ENCODE assay signal across 8 cellular contexts in the genomic region with DNA sequence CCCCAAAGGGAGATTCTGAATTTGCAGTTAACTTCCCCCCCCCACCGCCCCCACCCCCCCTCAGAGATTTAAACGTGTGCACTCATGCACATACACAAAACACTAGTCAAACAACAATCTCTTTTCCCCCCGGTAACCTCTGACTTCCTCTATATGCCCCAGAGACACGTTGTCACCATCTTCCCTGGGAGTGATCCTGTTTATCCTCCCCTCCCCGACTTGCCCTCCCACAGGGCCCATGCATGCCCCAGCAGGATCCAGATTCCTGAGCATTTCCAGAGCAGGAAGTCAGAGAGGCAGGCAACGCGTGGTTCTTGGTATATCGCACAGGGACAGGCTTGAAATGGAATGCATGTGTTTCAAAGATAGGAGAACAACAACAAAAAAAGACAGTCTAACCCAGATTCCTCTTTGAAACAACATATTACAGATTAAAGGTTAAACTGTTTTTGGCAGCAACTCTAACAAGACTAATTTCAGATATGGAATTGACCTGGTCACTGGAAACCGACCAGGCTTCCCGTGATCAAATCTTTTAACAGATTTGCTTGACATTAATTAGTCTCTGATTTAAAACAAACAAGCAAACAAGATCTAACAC. TPM values are rescaled to one million over a fixed set of nuclear protein-coding genes. Genes with fewer than 3 reads are reported as not detected.
DNase-seq lines count a peak whose midpoint lies in the region; ATAC-seq and TF ChIP-seq lines count a peak whose summit lies in the region.

No MANE protein-coding gene starts in this region.

- H3K4me3 ChIP-seq in OCI-LY3 (ENCODE audit: low read length), result peak overlapping the region; percentile 80
- H3K4me3 ChIP-seq in liver (ENCODE audit: low read depth in 1 of 3, low read length in 3 of 3), result peak overlapping the region; percentile 81 to 100 (median 98)
- H3K4me3 ChIP-seq in thymus (ENCODE audit: low read length), result peak overlapping the region; percentile 66

- H3K9me3 ChIP-seq in OCI-LY3 (ENCODE audit: insufficient read depth, low read length) (no peaks in the 10 kb centered on the region), liver (ENCODE audit: control insufficient read depth in 4 of 4, low read length in 3 of 4) (no peaks in the 10 kb centered on the region), thymus (ENCODE audit: control insufficient read depth) (peaks cover 2% of the 10 kb centered on the region)

- peak in 1 of 2 donors; percentile 25 for TF ChIP-seq RAD21 in liver (IDR thresholded peaks at IDR 0.05)

- no peak for ATAC-seq in activated CD8-positive, alpha-beta memory T cell treated with anti-CD3 and anti-CD28 coated beads, Interleukin-2, amount 10 ng/mL, durations not matched to agents 7 days and 5 days
- ATAC-seq in GM18511 (IDR thresholded peaks at IDR 0.05; ENCODE audit: unreplicated experiment), result no peak

- H3K4me2 ChIP-seq in OCI-LY3 (ENCODE audit: low read length), result peak overlapping the region; percentile 86

- DNase-seq in activated CD8-positive, alpha-beta memory T cell treated with anti-CD3 and anti-CD28 coated beads, Interleukin-2, amount 10 ng/mL, durations not matched to agents 7 days and 5 days, result no peak
- DNase-seq in activated CD8-positive, alpha-beta memory T cell treated with anti-CD3 and anti-CD28 coated beads, Interleukin-2, amount 50 U/mL, for 4 hours, result no peak
- no peak for DNase-seq in C1 segment of cervical spinal cord (lab: John Stamatoyannopoulos, UW)

- H3K27ac Mint-ChIP-seq in activated CD8-positive, alpha-beta memory T cell treated with anti-CD3 and anti-CD28 coated beads, Interleukin-2, amount 10 ng/mL, durations not matched to agents 7 days and 5 days, result peak overlapping the region; percentile 81

- H3K9ac ChIP-seq in OCI-LY3 (ENCODE audit: low read length), result peak overlapping the region; percentile 75
- H3K9ac ChIP-seq in liver (ENCODE audit: low read depth in 1 of 2, low read length in 2 of 2), result peak overlapping the region; percentile 72 to 90

- peaks cover 22% of the 10 kb centered on the region for H3K4me1 ChIP-seq in OCI-LY3 (ENCODE audit: low read length)
- peaks cover 7 to 46% (median 37%) of the 10 kb centered on the region in 4 donors for H3K4me1 ChIP-seq in liver (ENCODE audit: control insufficient read depth in 4 of 4, insufficient read depth in 4 of 4, low read length in 3 of 4)
- H3K4me1 ChIP-seq in thymus (ENCODE audit: control insufficient read depth, insufficient read depth, low read length), result peaks cover 9% of the 10 kb centered on the region

- peaks cover 12% of the 10 kb centered on the region; the same call in 1 of the 2 replicates for H4K20me1 ChIP-seq in OCI-LY3 (ENCODE audit: insufficient read depth, low read length)

- peaks cover 1% of the 10 kb centered on the region for H3K36me3 Mint-ChIP-seq in activated CD8-positive, alpha-beta memory T cell treated with anti-CD3 and anti-CD28 coated beads, Interleukin-2, amount 10 ng/mL, durations not matched to agents 7 days and 5 days

- H3K27me3 ChIP-seq in OCI-LY3 (ENCODE audit: low read depth, low read length) (no peaks in the 10 kb centered on the region), liver (ENCODE audit: control insufficient read depth in 4 of 4, insufficient read depth in 4 of 4, low read length in 3 of 4) (no peaks in the 10 kb centered on the region), thymus (ENCODE audit: control insufficient read depth, insufficient read depth) (no peaks in the 10 kb centered on the region)

- no peaks in the 10 kb centered on the region for H3K9me3 Mint-ChIP-seq in activated CD8-positive, alpha-beta memory T cell treated with anti-CD3 and anti-CD28 coated beads, Interleukin-2, amount 10 ng/mL, durations not matched to agents 7 days and 5 days (ENCODE audit: low read depth)

- no peak overlapping the region for H2AFZ ChIP-seq in OCI-LY3 (ENCODE audit: low read depth, low read length)

- H3K4me1 Mint-ChIP-seq in activated CD8-positive, alpha-beta memory T cell treated with anti-CD3 and anti-CD28 coated beads, Interleukin-2, amount 10 ng/mL, durations not matched to agents 7 days and 5 days, result peaks cover 43% of the 10 kb centered on the region

- H3K27me3 Mint-ChIP-seq in activated CD8-positive, alpha-beta memory T cell treated with anti-CD3 and anti-CD28 coated beads, Interleukin-2, amount 10 ng/mL, durations not matched to agents 7 days and 5 days, result peaks cover 5% of the 10 kb centered on the region

- H3K27ac ChIP-seq in OCI-LY3 (ENCODE audit: low read length) (no peak overlapping the region), cingulate gyrus (ENCODE audit: low read depth, low read length) (peak overlapping the region; percentile 35), liver (ENCODE audit: low read depth in 1 of 2, low read length in 2 of 2) (peak overlapping the region; percentile 98 to 99), thymus (ENCODE audit: low read depth) (peak overlapping the region; percentile 26)

- 5% methylated on average over 10 of the region's 10 CpGs for WGBS in liver
- WGBS in thymus, result 22% methylated on average over 10 of the region's 10 CpGs

- peak overlapping the region; percentile 76 for H3K4me3 Mint-ChIP-seq in activated CD8-positive, alpha-beta memory T cell treated with anti-CD3 and anti-CD28 coated beads, Interleukin-2, amount 10 ng/mL, durations not matched to agents 7 days and 5 days

- peaks cover 50% of the 10 kb centered on the region for H3K79me2 ChIP-seq in OCI-LY3 (ENCODE audit: low read length)

- no peak for TF ChIP-seq CTCF in OCI-LY3 (IDR thresholded peaks at IDR 0.05; ENCODE audit: low read depth, low read length)
- peak; percentile 3 for TF ChIP-seq CTCF in liver (IDR thresholded peaks at IDR 0.05; ENCODE audit: low read depth, low read length, missing input control)

- H3K36me3 ChIP-seq in OCI-LY3 (replicated peaks; ENCODE audit: low read depth, low read length), result no peaks in the 10 kb centered on the region
- no peaks in the 10 kb centered on the region for H3K36me3 ChIP-seq in liver (ENCODE audit: control insufficient read depth in 4 of 4, insufficient read depth in 3 of 4, low read depth in 1 of 4, low read length in 3 of 4)
- no peaks in the 10 kb centered on the region for H3K36me3 ChIP-seq in thymus (ENCODE audit: control insufficient read depth, insufficient read depth)

- CTCF ChIA-PET in activated CD8-positive, alpha-beta memory T cell treated with anti-CD3 and anti-CD28 coated beads, Interleukin-2, amount 10 ng/mL, durations not matched to agents 7 days and 5 days (lab: Charles Lee), result no interaction called here

TF ChIP-seq in liver, 16 proteins besides CTCF, POLR2A, EP300 and RAD21 (continues in another document):
- TF ChIP-seq HNF4A (conservative IDR thresholded peaks at IDR 0.05), result peak; percentile 5 to 41
- TF ChIP-seq SP1 (IDR thresholded peaks at IDR 0.05), result no peak
- TF ChIP-seq, protein P1, sequence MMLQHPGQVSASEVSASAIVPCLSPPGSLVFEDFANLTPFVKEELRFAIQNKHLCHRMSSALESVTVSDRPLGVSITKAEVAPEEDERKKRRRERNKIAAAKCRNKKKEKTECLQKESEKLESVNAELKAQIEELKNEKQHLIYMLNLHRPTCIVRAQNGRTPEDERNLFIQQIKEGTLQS (IDR thresholded peaks at IDR 0.05), result no peak
- peak; percentile 6 to 59 for TF ChIP-seq RXRA (IDR thresholded peaks at IDR 0.05)
- TF ChIP-seq TAF1 (conservative IDR thresholded peaks at IDR 0.05), result no peak
- no peak for TF ChIP-seq EGR1 (IDR thresholded peaks at IDR 0.05; ENCODE audit: low read depth in 2 of 2)
- TF ChIP-seq FOXA1 (IDR thresholded peaks at IDR 0.05), result no peak
- peak; percentile 92 for TF ChIP-seq NR2F2 (IDR thresholded peaks at IDR 0.05)
- TF ChIP-seq, protein P2, sequence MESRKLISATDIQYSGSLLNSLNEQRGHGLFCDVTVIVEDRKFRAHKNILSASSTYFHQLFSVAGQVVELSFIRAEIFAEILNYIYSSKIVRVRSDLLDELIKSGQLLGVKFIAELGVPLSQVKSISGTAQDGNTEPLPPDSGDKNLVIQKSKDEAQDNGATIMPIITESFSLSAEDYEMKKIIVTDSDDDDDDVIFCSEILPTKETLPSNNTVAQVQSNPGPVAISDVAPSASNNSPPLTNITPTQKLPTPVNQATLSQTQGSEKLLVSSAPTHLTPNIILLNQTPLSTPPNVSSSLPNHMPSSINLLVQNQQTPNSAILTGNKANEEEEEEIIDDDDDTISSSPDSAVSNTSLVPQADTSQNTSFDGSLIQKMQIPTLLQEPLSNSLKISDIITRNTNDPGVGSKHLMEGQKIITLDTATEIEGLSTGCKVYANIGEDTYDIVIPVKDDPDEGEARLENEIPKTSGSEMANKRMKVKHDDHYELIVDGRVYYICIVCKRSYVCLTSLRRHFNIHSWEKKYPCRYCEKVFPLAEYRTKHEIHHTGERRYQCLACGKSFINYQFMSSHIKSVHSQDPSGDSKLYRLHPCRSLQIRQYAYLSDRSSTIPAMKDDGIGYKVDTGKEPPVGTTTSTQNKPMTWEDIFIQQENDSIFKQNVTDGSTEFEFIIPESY (IDR thresholded peaks at IDR 0.05), result no peak
- TF ChIP-seq GABPA (IDR thresholded peaks at IDR 0.05 in 1 of 2, conservative IDR thresholded peaks at IDR 0.05 in 1 of 2), result no peak
- TF ChIP-seq JUND (IDR thresholded peaks at IDR 0.05), result no peak
- TF ChIP-seq HNF4G (IDR thresholded peaks at IDR 0.05), result no peak
- TF ChIP-seq FOXA2 (IDR thresholded peaks at IDR 0.05), result peak; percentile 10
- TF ChIP-seq, protein P3, sequence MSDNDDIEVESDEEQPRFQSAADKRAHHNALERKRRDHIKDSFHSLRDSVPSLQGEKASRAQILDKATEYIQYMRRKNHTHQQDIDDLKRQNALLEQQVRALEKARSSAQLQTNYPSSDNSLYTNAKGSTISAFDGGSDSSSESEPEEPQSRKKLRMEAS (IDR thresholded peaks at IDR 0.05), result peak; percentile 84
- TF ChIP-seq YY1 (IDR thresholded peaks at IDR 0.05), result peak; percentile 17

RNA-seq across cellular contexts. Expression of a gene that starts 1.3 kb away (rescaled TPM):
- 10 to 100 TPM; 32.0 to 36.3 TPM for total RNA-seq in activated CD8-positive, alpha-beta memory T cell treated with anti-CD3 and anti-CD28 coated beads, Interleukin-2, amount 10 ng/mL, durations not matched to agents 7 days and 5 days
- total RNA-seq in liver, result 10 to 100 TPM; 12.6 to 46.4 TPM
- polyA plus RNA-seq in liver (10 to 100 TPM; 52.0 to 72.0 TPM), thymus (95.9 TPM)

RNA-seq across cellular contexts. Expression of a gene that starts 5.3 kb away (rescaled TPM):
- total RNA-seq in activated CD8-positive, alpha-beta memory T cell treated with anti-CD3 and anti-CD28 coated beads, Interleukin-2, amount 10 ng/mL, durations not matched to agents 7 days and 5 days, result not detected
- total RNA-seq in liver, result not detected
- polyA plus RNA-seq in liver (under 1 TPM; 0.09 to 0.24 TPM), thymus (16.1 TPM)
